In genomic region chr22:36454916-36455570, GRCh38 we compare ENCODE assay signal across 1 cellular context.
TF ChIP-seq lines count a peak whose summit lies in the region.

No MANE protein-coding gene starts in this region.

TF ChIP-seq in GM12878, 131 proteins besides CTCF, POLR2A, EP300 and RAD21 (continued from another document and continues in another):
- TF ChIP-seq, protein P1, sequence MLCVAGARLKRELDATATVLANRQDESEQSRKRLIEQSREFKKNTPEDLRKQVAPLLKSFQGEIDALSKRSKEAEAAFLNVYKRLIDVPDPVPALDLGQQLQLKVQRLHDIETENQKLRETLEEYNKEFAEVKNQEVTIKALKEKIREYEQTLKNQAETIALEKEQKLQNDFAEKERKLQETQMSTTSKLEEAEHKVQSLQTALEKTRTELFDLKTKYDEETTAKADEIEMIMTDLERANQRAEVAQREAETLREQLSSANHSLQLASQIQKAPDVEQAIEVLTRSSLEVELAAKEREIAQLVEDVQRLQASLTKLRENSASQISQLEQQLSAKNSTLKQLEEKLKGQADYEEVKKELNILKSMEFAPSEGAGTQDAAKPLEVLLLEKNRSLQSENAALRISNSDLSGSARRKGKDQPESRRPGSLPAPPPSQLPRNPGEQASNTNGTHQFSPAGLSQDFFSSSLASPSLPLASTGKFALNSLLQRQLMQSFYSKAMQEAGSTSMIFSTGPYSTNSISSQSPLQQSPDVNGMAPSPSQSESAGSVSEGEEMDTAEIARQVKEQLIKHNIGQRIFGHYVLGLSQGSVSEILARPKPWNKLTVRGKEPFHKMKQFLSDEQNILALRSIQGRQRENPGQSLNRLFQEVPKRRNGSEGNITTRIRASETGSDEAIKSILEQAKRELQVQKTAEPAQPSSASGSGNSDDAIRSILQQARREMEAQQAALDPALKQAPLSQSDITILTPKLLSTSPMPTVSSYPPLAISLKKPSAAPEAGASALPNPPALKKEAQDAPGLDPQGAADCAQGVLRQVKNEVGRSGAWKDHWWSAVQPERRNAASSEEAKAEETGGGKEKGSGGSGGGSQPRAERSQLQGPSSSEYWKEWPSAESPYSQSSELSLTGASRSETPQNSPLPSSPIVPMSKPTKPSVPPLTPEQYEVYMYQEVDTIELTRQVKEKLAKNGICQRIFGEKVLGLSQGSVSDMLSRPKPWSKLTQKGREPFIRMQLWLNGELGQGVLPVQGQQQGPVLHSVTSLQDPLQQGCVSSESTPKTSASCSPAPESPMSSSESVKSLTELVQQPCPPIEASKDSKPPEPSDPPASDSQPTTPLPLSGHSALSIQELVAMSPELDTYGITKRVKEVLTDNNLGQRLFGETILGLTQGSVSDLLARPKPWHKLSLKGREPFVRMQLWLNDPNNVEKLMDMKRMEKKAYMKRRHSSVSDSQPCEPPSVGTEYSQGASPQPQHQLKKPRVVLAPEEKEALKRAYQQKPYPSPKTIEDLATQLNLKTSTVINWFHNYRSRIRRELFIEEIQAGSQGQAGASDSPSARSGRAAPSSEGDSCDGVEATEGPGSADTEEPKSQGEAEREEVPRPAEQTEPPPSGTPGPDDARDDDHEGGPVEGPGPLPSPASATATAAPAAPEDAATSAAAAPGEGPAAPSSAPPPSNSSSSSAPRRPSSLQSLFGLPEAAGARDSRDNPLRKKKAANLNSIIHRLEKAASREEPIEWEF (IDR thresholded peaks at IDR 0.05; ENCODE audit: insufficient replicate concordance, low read depth, low read length), result no peak
- TF ChIP-seq RBBP5 (conservative IDR thresholded peaks at IDR 0.05) (no peak), SREBF2 (IDR thresholded peaks at IDR 0.05; ENCODE audit: low read length) (no peak), CBX3 (IDR thresholded peaks at IDR 0.05; ENCODE audit: borderline replicate concordance, low read depth) (no peak), SRF (IDR thresholded peaks at IDR 0.05; ENCODE audit: low read depth in 2 of 2, low read length in 2 of 2) (peak; percentile 99), ESRRA (IDR thresholded peaks at IDR 0.05; ENCODE audit: low read length) (no peak), POU2F2 (IDR thresholded peaks at IDR 0.05; ENCODE audit: borderline replicate concordance, low read depth, low read length) (no peak), IRF5 (IDR thresholded peaks at IDR 0.05; ENCODE audit: borderline replicate concordance) (no peak; the same call in 1 of the 2 replicates), PAX5 (IDR thresholded peaks at IDR 0.05; ENCODE audit: borderline replicate concordance, low read depth, low read length) (peak; percentile 99), SPI1 (IDR thresholded peaks at IDR 0.05; ENCODE audit: borderline replicate concordance, insufficient read depth, low read depth, low read length) (no peak), HCFC1 (IDR thresholded peaks at IDR 0.05; ENCODE audit: low read length) (peak; percentile 27; the same call in 1 of the 2 replicates), HDAC6 (IDR thresholded peaks at IDR 0.05; ENCODE audit: unreplicated experiment) (peak; percentile 52), BHLHE40 (IDR thresholded peaks at IDR 0.05; ENCODE audit: borderline replicate concordance in 1 of 2, low read depth in 2 of 2, low read length in 1 of 2) (peak; percentile 7 to 85; a peak in 2 of 4 replicates), BACH1 (IDR thresholded peaks at IDR 0.05; ENCODE audit: borderline replicate concordance) (peak; percentile 15; the same call in 1 of the 2 replicates), USF2 (IDR thresholded peaks at IDR 0.05; ENCODE audit: borderline replicate concordance, low read depth, low read length) (no peak), CHD4 (IDR thresholded peaks at IDR 0.05) (no peak; the same call in 1 of the 2 replicates), SMARCA5 (IDR thresholded peaks at IDR 0.05) (no peak; the same call in 1 of the 2 replicates), KLF5 (IDR thresholded peaks at IDR 0.05; ENCODE audit: partially characterized antibody) (peak; percentile 77), ZSCAN29 (IDR thresholded peaks at IDR 0.05) (no peak), FOXK2 (IDR thresholded peaks at IDR 0.05) (no peak), NBN (IDR thresholded peaks at IDR 0.05) (no peak), RELA (IDR thresholded peaks at IDR 0.05; ENCODE audit: borderline replicate concordance, partially characterized antibody) (no peak), RCOR1 (conservative IDR thresholded peaks at IDR 0.05; ENCODE audit: low read depth, low read length) (no peak; the same call in 1 of the 2 replicates), ZNF24 (IDR thresholded peaks at IDR 0.05) (no peak), IKZF2 (IDR thresholded peaks at IDR 0.05) (peak in 1 of 2 experiments; percentile 11; a peak in 1 of 4 replicates), LARP7 (IDR thresholded peaks at IDR 0.05) (peak; percentile 81; the same call in 1 of the 2 replicates), NFXL1 (IDR thresholded peaks at IDR 0.05; ENCODE audit: borderline replicate concordance) (no peak), E4F1 (IDR thresholded peaks at IDR 0.05; ENCODE audit: borderline replicate concordance, partially characterized antibody) (no peak), ZZZ3 (IDR thresholded peaks at IDR 0.05; ENCODE audit: control insufficient read depth, insufficient read length, low read depth) (no peak), FOS (IDR thresholded peaks at IDR 0.05; ENCODE audit: borderline replicate concordance, extremely low read depth, insufficient read length) (no peak), YBX1 (IDR thresholded peaks at IDR 0.05) (no peak)
- TF ChIP-seq, protein P2, sequence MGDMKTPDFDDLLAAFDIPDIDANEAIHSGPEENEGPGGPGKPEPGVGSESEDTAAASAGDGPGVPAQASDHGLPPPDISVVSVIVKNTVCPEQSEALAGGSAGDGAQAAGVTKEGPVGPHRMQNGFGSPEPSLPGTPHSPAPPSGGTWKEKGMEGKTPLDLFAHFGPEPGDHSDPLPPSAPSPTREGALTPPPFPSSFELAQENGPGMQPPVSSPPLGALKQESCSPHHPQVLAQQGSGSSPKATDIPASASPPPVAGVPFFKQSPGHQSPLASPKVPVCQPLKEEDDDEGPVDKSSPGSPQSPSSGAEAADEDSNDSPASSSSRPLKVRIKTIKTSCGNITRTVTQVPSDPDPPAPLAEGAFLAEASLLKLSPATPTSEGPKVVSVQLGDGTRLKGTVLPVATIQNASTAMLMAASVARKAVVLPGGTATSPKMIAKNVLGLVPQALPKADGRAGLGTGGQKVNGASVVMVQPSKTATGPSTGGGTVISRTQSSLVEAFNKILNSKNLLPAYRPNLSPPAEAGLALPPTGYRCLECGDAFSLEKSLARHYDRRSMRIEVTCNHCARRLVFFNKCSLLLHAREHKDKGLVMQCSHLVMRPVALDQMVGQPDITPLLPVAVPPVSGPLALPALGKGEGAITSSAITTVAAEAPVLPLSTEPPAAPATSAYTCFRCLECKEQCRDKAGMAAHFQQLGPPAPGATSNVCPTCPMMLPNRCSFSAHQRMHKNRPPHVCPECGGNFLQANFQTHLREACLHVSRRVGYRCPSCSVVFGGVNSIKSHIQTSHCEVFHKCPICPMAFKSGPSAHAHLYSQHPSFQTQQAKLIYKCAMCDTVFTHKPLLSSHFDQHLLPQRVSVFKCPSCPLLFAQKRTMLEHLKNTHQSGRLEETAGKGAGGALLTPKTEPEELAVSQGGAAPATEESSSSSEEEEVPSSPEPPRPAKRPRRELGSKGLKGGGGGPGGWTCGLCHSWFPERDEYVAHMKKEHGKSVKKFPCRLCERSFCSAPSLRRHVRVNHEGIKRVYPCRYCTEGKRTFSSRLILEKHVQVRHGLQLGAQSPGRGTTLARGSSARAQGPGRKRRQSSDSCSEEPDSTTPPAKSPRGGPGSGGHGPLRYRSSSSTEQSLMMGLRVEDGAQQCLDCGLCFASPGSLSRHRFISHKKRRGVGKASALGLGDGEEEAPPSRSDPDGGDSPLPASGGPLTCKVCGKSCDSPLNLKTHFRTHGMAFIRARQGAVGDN (IDR thresholded peaks at IDR 0.05), result peak; percentile 90
- TF ChIP-seq, protein P3, sequence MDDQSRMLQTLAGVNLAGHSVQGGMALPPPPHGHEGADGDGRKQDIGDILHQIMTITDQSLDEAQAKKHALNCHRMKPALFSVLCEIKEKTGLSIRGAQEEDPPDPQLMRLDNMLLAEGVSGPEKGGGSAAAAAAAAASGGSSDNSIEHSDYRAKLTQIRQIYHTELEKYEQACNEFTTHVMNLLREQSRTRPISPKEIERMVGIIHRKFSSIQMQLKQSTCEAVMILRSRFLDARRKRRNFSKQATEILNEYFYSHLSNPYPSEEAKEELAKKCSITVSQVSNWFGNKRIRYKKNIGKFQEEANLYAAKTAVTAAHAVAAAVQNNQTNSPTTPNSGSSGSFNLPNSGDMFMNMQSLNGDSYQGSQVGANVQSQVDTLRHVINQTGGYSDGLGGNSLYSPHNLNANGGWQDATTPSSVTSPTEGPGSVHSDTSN (IDR thresholded peaks at IDR 0.05; ENCODE audit: insufficient replicate concordance, low read depth, low read length), result no peak
- TF ChIP-seq, protein P4, sequence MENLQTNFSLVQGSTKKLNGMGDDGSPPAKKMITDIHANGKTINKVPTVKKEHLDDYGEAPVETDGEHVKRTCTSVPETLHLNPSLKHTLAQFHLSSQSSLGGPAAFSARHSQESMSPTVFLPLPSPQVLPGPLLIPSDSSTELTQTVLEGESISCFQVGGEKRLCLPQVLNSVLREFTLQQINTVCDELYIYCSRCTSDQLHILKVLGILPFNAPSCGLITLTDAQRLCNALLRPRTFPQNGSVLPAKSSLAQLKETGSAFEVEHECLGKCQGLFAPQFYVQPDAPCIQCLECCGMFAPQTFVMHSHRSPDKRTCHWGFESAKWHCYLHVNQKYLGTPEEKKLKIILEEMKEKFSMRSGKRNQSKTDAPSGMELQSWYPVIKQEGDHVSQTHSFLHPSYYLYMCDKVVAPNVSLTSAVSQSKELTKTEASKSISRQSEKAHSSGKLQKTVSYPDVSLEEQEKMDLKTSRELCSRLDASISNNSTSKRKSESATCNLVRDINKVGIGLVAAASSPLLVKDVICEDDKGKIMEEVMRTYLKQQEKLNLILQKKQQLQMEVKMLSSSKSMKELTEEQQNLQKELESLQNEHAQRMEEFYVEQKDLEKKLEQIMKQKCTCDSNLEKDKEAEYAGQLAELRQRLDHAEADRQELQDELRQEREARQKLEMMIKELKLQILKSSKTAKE (IDR thresholded peaks at IDR 0.05; ENCODE audit: low read depth, poor library complexity, severe bottlenecking), result no peak
- TF ChIP-seq, protein P5, sequence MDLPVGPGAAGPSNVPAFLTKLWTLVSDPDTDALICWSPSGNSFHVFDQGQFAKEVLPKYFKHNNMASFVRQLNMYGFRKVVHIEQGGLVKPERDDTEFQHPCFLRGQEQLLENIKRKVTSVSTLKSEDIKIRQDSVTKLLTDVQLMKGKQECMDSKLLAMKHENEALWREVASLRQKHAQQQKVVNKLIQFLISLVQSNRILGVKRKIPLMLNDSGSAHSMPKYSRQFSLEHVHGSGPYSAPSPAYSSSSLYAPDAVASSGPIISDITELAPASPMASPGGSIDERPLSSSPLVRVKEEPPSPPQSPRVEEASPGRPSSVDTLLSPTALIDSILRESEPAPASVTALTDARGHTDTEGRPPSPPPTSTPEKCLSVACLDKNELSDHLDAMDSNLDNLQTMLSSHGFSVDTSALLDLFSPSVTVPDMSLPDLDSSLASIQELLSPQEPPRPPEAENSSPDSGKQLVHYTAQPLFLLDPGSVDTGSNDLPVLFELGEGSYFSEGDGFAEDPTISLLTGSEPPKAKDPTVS (IDR thresholded peaks at IDR 0.05; ENCODE audit: low read depth, low read length), result no peak
- TF ChIP-seq, protein P6, sequence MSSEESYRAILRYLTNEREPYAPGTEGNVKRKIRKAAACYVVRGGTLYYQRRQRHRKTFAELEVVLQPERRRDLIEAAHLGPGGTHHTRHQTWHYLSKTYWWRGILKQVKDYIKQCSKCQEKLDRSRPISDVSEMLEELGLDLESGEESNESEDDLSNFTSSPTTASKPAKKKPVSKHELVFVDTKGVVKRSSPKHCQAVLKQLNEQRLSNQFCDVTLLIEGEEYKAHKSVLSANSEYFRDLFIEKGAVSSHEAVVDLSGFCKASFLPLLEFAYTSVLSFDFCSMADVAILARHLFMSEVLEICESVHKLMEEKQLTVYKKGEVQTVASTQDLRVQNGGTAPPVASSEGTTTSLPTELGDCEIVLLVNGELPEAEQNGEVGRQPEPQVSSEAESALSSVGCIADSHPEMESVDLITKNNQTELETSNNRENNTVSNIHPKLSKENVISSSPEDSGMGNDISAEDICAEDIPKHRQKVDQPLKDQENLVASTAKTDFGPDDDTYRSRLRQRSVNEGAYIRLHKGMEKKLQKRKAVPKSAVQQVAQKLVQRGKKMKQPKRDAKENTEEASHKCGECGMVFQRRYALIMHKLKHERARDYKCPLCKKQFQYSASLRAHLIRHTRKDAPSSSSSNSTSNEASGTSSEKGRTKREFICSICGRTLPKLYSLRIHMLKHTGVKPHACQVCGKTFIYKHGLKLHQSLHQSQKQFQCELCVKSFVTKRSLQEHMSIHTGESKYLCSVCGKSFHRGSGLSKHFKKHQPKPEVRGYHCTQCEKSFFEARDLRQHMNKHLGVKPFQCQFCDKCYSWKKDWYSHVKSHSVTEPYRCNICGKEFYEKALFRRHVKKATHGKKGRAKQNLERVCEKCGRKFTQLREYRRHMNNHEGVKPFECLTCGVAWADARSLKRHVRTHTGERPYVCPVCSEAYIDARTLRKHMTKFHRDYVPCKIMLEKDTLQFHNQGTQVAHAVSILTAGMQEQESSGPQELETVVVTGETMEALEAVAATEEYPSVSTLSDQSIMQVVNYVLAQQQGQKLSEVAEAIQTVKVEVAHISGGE (CRISPR knock-in tag; IDR thresholded peaks at IDR 0.05), result no peak
